ENCODE assay signal across 21 cellular contexts in genomic region chr5:65203746-65204145, GRCh38.
DNase-seq lines count a peak whose midpoint lies in the region; TF ChIP-seq lines count a peak whose summit lies in the region.
"Had no signal": no experiment of that assay in that cellular context is flagged by ENCODE, and none has a peak within 500 bp of the region (broad histone marks: within the 10 kb centered on the region; RNA-seq: fewer than 3 reads in every experiment).

No MANE protein-coding gene starts in this region.

- H3K4me3 ChIP-seq in esophagus muscularis mucosa = no peak overlapping the region
- H3K4me3 ChIP-seq: A549, ascending aorta, GM23338, MG63, tibial artery had no signal

- H3K36me3 ChIP-seq in esophagus muscularis mucosa = no peaks in the 10 kb centered on the region
- H3K36me3 ChIP-seq: ascending aorta, tibial artery had no signal

- H3K27me3 ChIP-seq in esophagus muscularis mucosa = no peaks in the 10 kb centered on the region
- H3K27me3 ChIP-seq: ascending aorta, MG63, tibial artery had no signal

- DNase-seq in ACHN (peak; percentile 66), HS-5 (ENCODE audit: low read depth) (peak; percentile 95), astrocyte of the hippocampus (ENCODE audit: low read depth, low spot score) (peak; percentile 46), hepatic stellate cell (ENCODE audit: low spot score) (peak; percentile 32), mesothelial cell of epicardium (ENCODE audit: low spot score in 2 of 2, unreplicated experiment in 2 of 2) (no peak), CD1c-positive myeloid dendritic cell (ENCODE audit: extremely low spot score) (no peak), esophagus muscularis mucosa (ENCODE audit: extremely low spot score) (no peak)
- DNase-seq in activated T-helper 2 cell treated with anti-CD3 and anti-CD28 coated beads, Interferon-gamma antibody, Interleukin-2, Interleukin-4, amounts not matched to agents 10 μg/mL and 5 μg/mL and 100 μg/mL, durations not matched to agents 14 hours and 24 hours and 36 hours (ENCODE audit: low spot score) = no peak
- DNase-seq: activated CD4-positive, CD25-positive, alpha-beta regulatory T cell treated with anti-CD3 and anti-CD28 coated beads, Interleukin-2, amount 50 U/mL, for 72 hours; activated T-cell treated with anti-CD3 and anti-CD28 coated beads, Interleukin-2, amount 50 U/mL, for 48 hours; DMS53; endodermal cell; MG63; NCI-H2171 treated with DMSO at 0.1 percent for 48 hours; T-helper 1 cell; tibial artery had no signal

- TF ChIP-seq CTCF in mesothelial cell of epicardium (IDR thresholded peaks at IDR 0.05; ENCODE audit: unreplicated experiment) = no peak
- TF ChIP-seq CTCF in esophagus muscularis mucosa (IDR thresholded peaks at IDR 0.05) = no peak

- no peak overlapping the region for H3K27ac ChIP-seq in esophagus muscularis mucosa (replicated peaks in 1 of 4)
- H3K27ac ChIP-seq: A549, ascending aorta, HL-60, parathyroid adenoma, tibial artery had no signal

- no peaks in the 10 kb centered on the region for H3K9me3 ChIP-seq in esophagus muscularis mucosa
- H3K9me3 ChIP-seq: A549, ascending aorta, tibial artery had no signal

- in situ Hi-C loops in ACHN (cut with HindIII; ENCODE audit: low pct_ligation_motif_present, low pct_unique_long_range_greater_than_20kb, low sequenced_read_pairs) = no loop called here

- peaks cover 6% of the 10 kb centered on the region for H3K9me3 Mint-ChIP-seq in mesothelial cell of epicardium
- no peaks in the 10 kb centered on the region for H3K9me3 Mint-ChIP-seq in activated T-helper 2 cell treated with anti-CD3 and anti-CD28 coated beads, Interferon-gamma antibody, Interleukin-2, Interleukin-4, amounts not matched to agents 10 μg/mL and 5 μg/mL and 100 μg/mL, durations not matched to agents 14 hours and 24 hours and 36 hours

- H3K27ac Mint-ChIP-seq in mesothelial cell of epicardium = no peak overlapping the region
- no peak overlapping the region for H3K27ac Mint-ChIP-seq in activated T-helper 2 cell treated with anti-CD3 and anti-CD28 coated beads, Interferon-gamma antibody, Interleukin-2, Interleukin-4, amounts not matched to agents 10 μg/mL and 5 μg/mL and 100 μg/mL, durations not matched to agents 14 hours and 24 hours and 36 hours
- H3K27ac Mint-ChIP-seq: endodermal cell, GM23338 had no signal

- H3K4me1 Mint-ChIP-seq in mesothelial cell of epicardium = peaks cover 12% of the 10 kb centered on the region
- H3K4me1 Mint-ChIP-seq in activated T-helper 2 cell treated with anti-CD3 and anti-CD28 coated beads, Interferon-gamma antibody, Interleukin-2, Interleukin-4, amounts not matched to agents 10 μg/mL and 5 μg/mL and 100 μg/mL, durations not matched to agents 14 hours and 24 hours and 36 hours (ENCODE audit: low read depth) = no peaks in the 10 kb centered on the region
- H3K4me1 Mint-ChIP-seq: GM23338 had no signal

- no peak for TF ChIP-seq POLR2A in esophagus muscularis mucosa (IDR thresholded peaks at IDR 0.05; ENCODE audit: low read depth)

- intact Hi-C loops in activated T-helper 2 cell treated with anti-CD3 and anti-CD28 coated beads, Interferon-gamma antibody, Interleukin-2, Interleukin-4, amounts not matched to agents 10 μg/mL and 5 μg/mL and 100 μg/mL, durations not matched to agents 14 hours and 24 hours and 36 hours (cut with micrococcal nuclease) = no loop called here
- intact Hi-C loops in esophagus muscularis mucosa (cut with DNase I) = no loop called here

- no peak for TF ChIP-seq EP300 in esophagus muscularis mucosa (IDR thresholded peaks at IDR 0.05)

- no peaks in the 10 kb centered on the region for H3K27me3 Mint-ChIP-seq in mesothelial cell of epicardium (ENCODE audit: low read depth)
- peaks cover 20% of the 10 kb centered on the region for H3K27me3 Mint-ChIP-seq in activated T-helper 2 cell treated with anti-CD3 and anti-CD28 coated beads, Interferon-gamma antibody, Interleukin-2, Interleukin-4, amounts not matched to agents 10 μg/mL and 5 μg/mL and 100 μg/mL, durations not matched to agents 14 hours and 24 hours and 36 hours (ENCODE audit: low read depth)

- H3K36me3 Mint-ChIP-seq in mesothelial cell of epicardium = peaks cover 6% of the 10 kb centered on the region
- H3K36me3 Mint-ChIP-seq in activated T-helper 2 cell treated with anti-CD3 and anti-CD28 coated beads, Interferon-gamma antibody, Interleukin-2, Interleukin-4, amounts not matched to agents 10 μg/mL and 5 μg/mL and 100 μg/mL, durations not matched to agents 14 hours and 24 hours and 36 hours (ENCODE audit: low read depth) = no peaks in the 10 kb centered on the region

- WGBS in esophagus muscularis mucosa = 35% methylated on average over 1 of the region's 1 CpG

- no peak overlapping the region for H3K4me3 Mint-ChIP-seq in mesothelial cell of epicardium
- H3K4me3 Mint-ChIP-seq in activated T-helper 2 cell treated with anti-CD3 and anti-CD28 coated beads, Interferon-gamma antibody, Interleukin-2, Interleukin-4, amounts not matched to agents 10 μg/mL and 5 μg/mL and 100 μg/mL, durations not matched to agents 14 hours and 24 hours and 36 hours (ENCODE audit: low read depth) = no peak overlapping the region
- H3K4me3 Mint-ChIP-seq: endodermal cell, GM23338 had no signal

- no peaks in the 10 kb centered on the region for H3K4me1 ChIP-seq in esophagus muscularis mucosa
- H3K4me1 ChIP-seq: ascending aorta, parathyroid adenoma, tibial artery had no signal

Comparison
In these comparisons a context has a peak if more than half of its experiments do, and no peak if none do; other contexts are left out.
1. DNase-seq: peak in ACHN (single experiment), HS-5 (single experiment), astrocyte of the hippocampus (single experiment) and hepatic stellate cell (single experiment); none in mesothelial cell of epicardium (0 of 2), CD1c-positive myeloid dendritic cell (single experiment), activated T-helper 2 cell treated with anti-CD3 and anti-CD28 coated beads, Interferon-gamma antibody, Interleukin-2, Interleukin-4, amounts not matched to agents 10 μg/mL and 5 μg/mL and 100 μg/mL, durations not matched to agents 14 hours and 24 hours and 36 hours (single experiment) and esophagus muscularis mucosa (single experiment).